In the genomic region with DNA sequence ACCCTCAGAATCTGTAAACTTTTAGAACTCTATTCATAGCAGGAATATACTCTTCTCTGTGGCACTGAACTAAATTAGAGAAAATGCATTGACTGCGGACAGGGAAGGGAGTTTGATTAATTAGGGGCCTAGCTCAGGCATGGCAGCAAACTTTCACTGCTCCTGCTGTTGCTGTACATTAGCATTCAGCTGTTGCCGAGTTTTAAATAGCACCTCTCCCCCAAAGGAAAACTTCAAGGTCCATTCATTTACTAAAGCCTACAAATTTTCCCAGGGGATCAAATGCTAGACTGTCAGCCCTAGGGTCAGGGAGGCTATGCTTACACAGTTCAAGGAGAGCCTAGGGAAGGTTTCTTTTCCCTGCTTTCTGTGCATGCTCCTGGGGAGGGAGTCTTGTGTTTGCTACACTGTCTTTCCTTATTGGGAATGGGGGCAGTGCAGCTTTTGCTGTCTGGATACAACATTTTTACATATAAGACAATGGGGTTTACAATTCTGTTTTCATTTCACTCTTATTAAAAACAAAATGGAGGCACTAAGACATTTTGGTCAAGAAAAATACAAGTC, we compare ENCODE assay signal across 29 cellular contexts.
DNase-seq lines count a peak whose midpoint lies in the region; ATAC-seq, FAIRE-seq and TF ChIP-seq lines count a peak whose summit lies in the region.
"Had no signal": no experiment of that assay in that cellular context is flagged by ENCODE, and none has a peak within 500 bp of the region (broad histone marks: within the 10 kb centered on the region; RNA-seq: fewer than 3 reads in every experiment).

No MANE protein-coding gene starts in this region.

- no peaks in the 10 kb centered on the region for H4K20me1 ChIP-seq in Loucy (ENCODE audit: insufficient read depth, low read length, poor library complexity, severe bottlenecking)
- no peaks in the 10 kb centered on the region for H4K20me1 ChIP-seq in GM12878 (ENCODE audit: control insufficient read depth, insufficient read depth)

- H3K9ac ChIP-seq in Loucy (ENCODE audit: low read depth, low read length, poor library complexity, severe bottlenecking) (peak overlapping the region; percentile 36), GM12878 (ENCODE audit: control insufficient read depth, insufficient read depth, low read length) (no peak overlapping the region)
- H3K9ac ChIP-seq: GM23248 had no signal

- H3K4me1 ChIP-seq in heart right ventricle, result peaks cover 0 to 22% (median 0%) of the 10 kb centered on the region in 9 donors
- no peaks in the 10 kb centered on the region for H3K4me1 ChIP-seq in right atrium auricular region
- peaks cover 56% of the 10 kb centered on the region for H3K4me1 ChIP-seq in Loucy (ENCODE audit: insufficient read depth, low read length, poor library complexity, severe bottlenecking)
- peaks cover 24% of the 10 kb centered on the region for H3K4me1 ChIP-seq in GM12878 (ENCODE audit: control insufficient read depth, insufficient read depth, low read length)
- H3K4me1 ChIP-seq: gastrocnemius medialis, upper lobe of right lung had no signal

- H3K9me3 Mint-ChIP-seq in nephron progenitor cell, result no peaks in the 10 kb centered on the region
- H3K9me3 Mint-ChIP-seq: CD14-positive monocyte; dendritic cell treated with granulocyte-macrophage colony-stimulating factor and Interleukin-4, amounts not matched to agents 40 ng/mL and 50 ng/mL, for 4 days; natural killer cell had no signal

- peak overlapping the region; percentile 81 for H3K27ac Mint-ChIP-seq in nephron progenitor cell
- H3K27ac Mint-ChIP-seq: dendritic cell treated with granulocyte-macrophage colony-stimulating factor and Interleukin-4, amounts not matched to agents 40 ng/mL and 50 ng/mL, for 4 days; natural killer cell had no signal

- no peaks in the 10 kb centered on the region for H3K79me2 ChIP-seq in Loucy (ENCODE audit: insufficient read depth, low read length)
- no peaks in the 10 kb centered on the region for H3K79me2 ChIP-seq in GM12878 (ENCODE audit: control insufficient read depth, insufficient read depth, low read length)

- TF ChIP-seq CTCF in heart right ventricle (IDR thresholded peaks at IDR 0.05), result no peak
- no peak for TF ChIP-seq CTCF in right atrium auricular region (IDR thresholded peaks at IDR 0.05)
- TF ChIP-seq CTCF in Loucy (conservative IDR thresholded peaks at IDR 0.05; ENCODE audit: low read length), result no peak
- TF ChIP-seq CTCF in GM12878 (IDR thresholded peaks at IDR 0.05 in 2 of 3, conservative IDR thresholded peaks at IDR 0.05 in 1 of 3; ENCODE audit: control insufficient read depth in 2 of 3, extremely low read depth in 1 of 3, insufficient read depth in 1 of 3, low read depth in 3 of 3, low read length in 3 of 3), result no peak
- TF ChIP-seq CTCF in nephron progenitor cell (IDR thresholded peaks at IDR 0.05), result no peak

- peaks cover 4% of the 10 kb centered on the region for H3K27me3 Mint-ChIP-seq in nephron progenitor cell (ENCODE audit: low read depth, poor library complexity)
- H3K27me3 Mint-ChIP-seq: dendritic cell treated with granulocyte-macrophage colony-stimulating factor and Interleukin-4, amounts not matched to agents 40 ng/mL and 50 ng/mL, for 4 days had no signal

- H3K27me3 ChIP-seq in heart right ventricle (peaks cover 0 to 18% (median 4%) of the 10 kb centered on the region in 7 donors), right atrium auricular region (no peaks in the 10 kb centered on the region), Loucy (ENCODE audit: insufficient read depth, low read length, poor library complexity, severe bottlenecking) (no peaks in the 10 kb centered on the region), GM12878 (replicated peaks in 1 of 2; ENCODE audit: control insufficient read depth in 2 of 2, insufficient read depth in 2 of 2, low read length in 1 of 2) (no peaks in the 10 kb centered on the region)
- H3K27me3 ChIP-seq: gastrocnemius medialis, upper lobe of right lung had no signal

- no peak for TF ChIP-seq EP300 in GM12878 (IDR thresholded peaks at IDR 0.05; ENCODE audit: borderline replicate concordance in 1 of 2, control insufficient read depth in 1 of 2, low read depth in 2 of 2, low read length in 2 of 2)

- in situ Hi-C loops in GM12878 (cut with MboI), result no loop called here

- ATAC-seq in heart right ventricle (peak in 5 of 8 donors; percentile 33 to 59 (median 42)), GM12878 (no peak), HG03565 (IDR thresholded peaks at IDR 0.05; ENCODE audit: unreplicated experiment) (no peak)
- ATAC-seq: gastrocnemius medialis, upper lobe of right lung had no signal

- POLR2A ChIA-PET in GM12878 (lab: Charles Lee), result interaction anchor here (1.1 to 1.9 kb wide), 2 partner anchors 12 to 17 kb away, joined by 3 to 14 read pairs; no protein-coding TSS in a partner anchor

- SMC1A ChIA-PET in GM12878 (lab: Charles Lee; ENCODE audit: uncharacterized antibody, unreplicated experiment), result interaction anchor here (1.3 to 4.7 kb wide), 5 partner anchors 11 to 311 kb away, joined by 3 to 60 read pairs (median 9); no protein-coding TSS in a partner anchor

- H3K9me3 ChIP-seq in heart right ventricle, result no peaks in the 10 kb centered on the region
- H3K9me3 ChIP-seq in right atrium auricular region, result no peaks in the 10 kb centered on the region
- H3K9me3 ChIP-seq in Loucy (ENCODE audit: insufficient read depth, low read depth, low read length), result no peaks in the 10 kb centered on the region
- no peaks in the 10 kb centered on the region for H3K9me3 ChIP-seq in GM12878 (replicated peaks; ENCODE audit: control insufficient read depth, insufficient read depth, low read length)
- H3K9me3 ChIP-seq: gastrocnemius medialis, upper lobe of right lung had no signal

- DNase-seq in heart right ventricle, result no peak
- DNase-seq in right atrium auricular region (ENCODE audit: low spot score), result no peak
- DNase-seq in GM12878 (ENCODE audit: low read depth, low spot score), result no peak
- DNase-seq in nephron progenitor cell, result peak; percentile 15
- DNase-seq in Kasumi-1 (lab: John Stamatoyannopoulos, UW), result no peak
- DNase-seq: activated CD4-positive, alpha-beta T cell treated with anti-CD3 and anti-CD28 coated beads, Interleukin-2, amount 50 U/mL, for 1 hour; activated CD8-positive, alpha-beta memory T cell treated with anti-CD3 and anti-CD28 coated beads, Interleukin-2, amount 50 U/mL, for 48 hours; activated gamma-delta T cell; Calu3; gastrocnemius medialis; GM23248; Karpas-422; kidney glomerular epithelial cell; natural killer cell; NCI-H1436; NCI-H2081 treated with DMSO at 0.1 percent for 48 hours; NCI-H446 treated with DMSO at 0.1 percent for 48 hours; SIG-M5; small intestine; stimulated activated naive CD4-positive, alpha-beta T cell; upper lobe of right lung; WERI-Rb-1 had no signal

- peak overlapping the region; percentile 28 for H3K4me3 Mint-ChIP-seq in nephron progenitor cell
- H3K4me3 Mint-ChIP-seq: CD14-positive monocyte; dendritic cell treated with granulocyte-macrophage colony-stimulating factor and Interleukin-4, amounts not matched to agents 40 ng/mL and 50 ng/mL, for 4 days; natural killer cell had no signal

- no peaks in the 10 kb centered on the region for H3K36me3 Mint-ChIP-seq in nephron progenitor cell (ENCODE audit: low read depth)
- H3K36me3 Mint-ChIP-seq: CD14-positive monocyte, natural killer cell had no signal

- H3K36me3 ChIP-seq in heart right ventricle, result no peaks in the 10 kb centered on the region
- H3K36me3 ChIP-seq in right atrium auricular region, result no peaks in the 10 kb centered on the region
- H3K36me3 ChIP-seq in Loucy (ENCODE audit: insufficient read depth, low read length), result no peaks in the 10 kb centered on the region
- no peaks in the 10 kb centered on the region for H3K36me3 ChIP-seq in GM12878 (ENCODE audit: control insufficient read depth in 2 of 2, insufficient read depth in 2 of 2, low read length in 1 of 2)
- H3K36me3 ChIP-seq: gastrocnemius medialis, upper lobe of right lung, WERI-Rb-1 had no signal

- TF ChIP-seq POLR2A in GM12878 (IDR thresholded peaks at IDR 0.05; ENCODE audit: low read depth, low read length), result no peak

- intact Hi-C loops in heart right ventricle (cut with DNase I) (no loop called here), GM12878 (cut with micrococcal nuclease; ENCODE audit: unreplicated experiment) (no loop called here)

- no TSS peak for BruUV-seq in GM12878 (replicated peaks; lab: Mats Ljungman, UMichigan)

- peak overlapping the region; percentile 74 for H3K4me2 ChIP-seq in Loucy (ENCODE audit: low read depth, low read length, poor library complexity, severe bottlenecking)
- H3K4me2 ChIP-seq in GM12878 (ENCODE audit: control insufficient read depth, insufficient read depth), result no peak overlapping the region

- H2AFZ ChIP-seq in Loucy (ENCODE audit: low read length) (peak overlapping the region; percentile 37; the same call in 1 of the 2 replicates), GM12878 (ENCODE audit: control insufficient read depth, low read depth, low read length) (no peak overlapping the region)
- H2AFZ ChIP-seq: GM23248 had no signal

- no peaks in the 10 kb centered on the region for H3K9me2 ChIP-seq in Loucy (replicated peaks; ENCODE audit: low read depth, low read length)

- peak overlapping the region in 1 of 10 donors; percentile 32 for H3K27ac ChIP-seq in heart right ventricle
- no peak overlapping the region for H3K27ac ChIP-seq in right atrium auricular region
- H3K27ac ChIP-seq in GM12878 (ENCODE audit: control insufficient read depth, insufficient read depth), result no peak overlapping the region
- H3K27ac ChIP-seq: GM23248, upper lobe of right lung, WERI-Rb-1 had no signal

- no peak overlapping the region for H3K4me3 ChIP-seq in heart right ventricle
- no peak overlapping the region for H3K4me3 ChIP-seq in right atrium auricular region
- H3K4me3 ChIP-seq in Loucy (ENCODE audit: low read length, poor library complexity, severe bottlenecking), result peak overlapping the region; percentile 59
- H3K4me3 ChIP-seq in GM12878, result no peak overlapping the region
- H3K4me3 ChIP-seq: gastrocnemius medialis, GM23248, lung, upper lobe of right lung had no signal

- WGBS in heart right ventricle, 2 donors, result 46 to 65% methylated on average over 2 of the region's 2 CpGs
- WGBS in GM12878 (ENCODE audit: insufficient coverage, insufficient replicate concordance, low lambda C conversion rate, missing lambda C conversion rate), result 97% methylated on average over 2 of the region's 2 CpGs

- CTCF ChIA-PET in GM12878 (lab: Yijun Ruan, JAX), result interaction anchor here (0.9 to 3.4 kb wide), 7 partner anchors 12 to 439 kb away, joined by 3 to 40 read pairs (median 5); no protein-coding TSS in a partner anchor

- H3K4me1 Mint-ChIP-seq in nephron progenitor cell, result peaks cover 7% of the 10 kb centered on the region

- no peak for FAIRE-seq in GM12878 (lab: Jason Lieb, UNC)
- FAIRE-seq: endometrium, RCC 7860, small intestine had no signal

- H3F3A ChIP-seq in Loucy (ENCODE audit: low read depth), result peaks cover 15% of the 10 kb centered on the region

- RAD21 ChIA-PET in GM12878 (lab: Charles Lee; ENCODE audit: unreplicated experiment), result interaction anchor here (1.1 to 3.4 kb wide), 5 partner anchors 15 to 112 kb away, joined by 3 to 73 read pairs (median 3); no protein-coding TSS in a partner anchor

- no peak for TF ChIP-seq RAD21 in GM12878 (IDR thresholded peaks at IDR 0.05; ENCODE audit: insufficient read depth, low read depth, low read length)

TF ChIP-seq in GM12878, 131 proteins besides CTCF, POLR2A, EP300 and RAD21:
- 0 out of 2 replicates have a peak, but pooled peaks have one; percentile 1 for TF ChIP-seq FOXK2 (IDR thresholded peaks at IDR 0.05)
- TF ChIP-seq HDAC6 (IDR thresholded peaks at IDR 0.05; ENCODE audit: unreplicated experiment), result no peak

Comparison
In these comparisons a context has a peak if more than half of its experiments do, and no peak if none do; other contexts are left out.
1. ATAC-seq: peak in heart right ventricle (5 of 8); none in GM12878 (single experiment) and HG03565 (single experiment).